In the genomic region with DNA sequence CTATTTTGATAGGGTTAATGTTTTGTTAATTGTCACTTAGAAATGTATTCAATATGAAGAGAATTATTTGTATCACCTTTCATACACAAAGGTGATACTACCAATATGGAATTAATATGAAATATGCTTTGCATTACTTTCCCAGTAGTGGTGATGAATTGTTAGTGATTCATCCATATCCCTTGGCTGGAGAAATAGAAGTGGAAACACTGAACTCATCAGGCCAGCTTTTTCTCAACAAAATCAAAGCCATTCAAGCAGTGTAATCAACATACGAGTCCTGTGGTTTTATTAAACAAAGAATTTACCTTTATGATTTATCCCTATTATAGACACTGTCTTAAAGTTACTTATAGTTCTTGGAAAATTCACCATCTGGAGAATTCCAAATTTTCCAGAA, we compare ENCODE assay signal across 20 cellular contexts.
DNase-seq lines count a peak whose midpoint lies in the region; ATAC-seq and TF ChIP-seq lines count a peak whose summit lies in the region.
"Had no signal": no experiment of that assay in that cellular context is flagged by ENCODE, and none has a peak within 500 bp of the region (broad histone marks: within the 10 kb centered on the region; RNA-seq: fewer than 3 reads in every experiment).

No MANE protein-coding gene starts in this region.

- H3K27me3 Mint-ChIP-seq in mesothelial cell of epicardium (ENCODE audit: low read depth) = peaks cover 3% of the 10 kb centered on the region
- H3K27me3 Mint-ChIP-seq: B cell had no signal

- no peaks in the 10 kb centered on the region for H3K4me1 Mint-ChIP-seq in mesothelial cell of epicardium
- H3K4me1 Mint-ChIP-seq: B cell, CD14-positive monocyte had no signal

- no peak overlapping the region for H3K27ac Mint-ChIP-seq in mesothelial cell of epicardium
- H3K27ac Mint-ChIP-seq: B cell, CD14-positive monocyte had no signal

- H3K4me3 ChIP-seq in astrocyte of the cerebellum (ENCODE audit: low read depth, low read length) = no peak overlapping the region
- H3K4me3 ChIP-seq: SK-N-MC had no signal

- H3K4me3 Mint-ChIP-seq in mesothelial cell of epicardium = no peak overlapping the region
- H3K4me3 Mint-ChIP-seq: B cell, CD14-positive monocyte had no signal

- DNase-seq in AG08395 (ENCODE audit: low spot score) = peak; percentile 6
- peak; percentile 37 for DNase-seq in HCEC 1CT
- DNase-seq in astrocyte of the cerebellum (ENCODE audit: low read depth) = peak; percentile 1
- DNase-seq in fibroblast of peridontal ligament (ENCODE audit: extremely low read depth) = peak; percentile 49
- no peak for DNase-seq in activated CD8-positive, alpha-beta memory T cell treated with anti-CD3 and anti-CD28 coated beads, Interleukin-2, amount 50 U/mL, for 48 hours
- no peak for DNase-seq in activated effector memory CD4-positive, alpha-beta T cell treated with Interleukin-2 at 50 U/mL for 16 hours
- no peak for DNase-seq in mesothelial cell of epicardium (ENCODE audit: low spot score in 2 of 2, unreplicated experiment in 2 of 2)
- DNase-seq: 8988T, IMR-90, NCI-H1105, NCI-H2029 treated with DMSO at 0.1 percent for 48 hours, NCI-H226, NCI-H524 treated with DMSO at 0.1 percent for 48 hours, NCI-H82, RPMI8226, SHP77 treated with DMSO at 0.1 percent for 48 hours had no signal

- no peak for ATAC-seq in HG02763 (IDR thresholded peaks at IDR 0.05; ENCODE audit: unreplicated experiment)

- in situ Hi-C loops in astrocyte of the cerebellum (cut with HindIII; ENCODE audit: low sequenced_read_pairs) = no loop called here

- TF ChIP-seq CTCF in astrocyte of the cerebellum (IDR thresholded peaks at IDR 0.05; ENCODE audit: low read depth, low read length, missing control alignments) (no peak), mesothelial cell of epicardium (IDR thresholded peaks at IDR 0.05; ENCODE audit: unreplicated experiment) (no peak)

- no peaks in the 10 kb centered on the region for H3K36me3 Mint-ChIP-seq in mesothelial cell of epicardium
- H3K36me3 Mint-ChIP-seq: CD14-positive monocyte had no signal

- peaks cover 7% of the 10 kb centered on the region for H3K9me3 Mint-ChIP-seq in mesothelial cell of epicardium

Comparison
In these comparisons a context has a peak if more than half of its experiments do, and no peak if none do; other contexts are left out.
1. DNase-seq: peak in AG08395 (single experiment), HCEC 1CT (single experiment), astrocyte of the cerebellum (single experiment) and fibroblast of peridontal ligament (single experiment); none in activated CD8-positive, alpha-beta memory T cell treated with anti-CD3 and anti-CD28 coated beads, Interleukin-2, amount 50 U/mL, for 48 hours (single experiment), activated effector memory CD4-positive, alpha-beta T cell treated with Interleukin-2 at 50 U/mL for 16 hours (single experiment) and mesothelial cell of epicardium (0 of 2).